Comparison of ENCODE assay signal across 16 cellular contexts in genomic region chr6:133551436-133551835, GRCh38.
DNase-seq lines count a peak whose midpoint lies in the region; ATAC-seq and TF ChIP-seq lines count a peak whose summit lies in the region.
"Had no signal": no experiment of that assay in that cellular context is flagged by ENCODE, and none has a peak within 500 bp of the region (broad histone marks: within the 10 kb centered on the region; RNA-seq: fewer than 3 reads in every experiment).

No MANE protein-coding gene starts in this region.

- H3K27ac Mint-ChIP-seq in CD8-positive, alpha-beta T cell: no peak overlapping the region
- H3K27ac Mint-ChIP-seq: activated CD4-positive, alpha-beta memory T cell treated with anti-CD3 and anti-CD28 coated beads for 36 hours; activated T-helper 1 cell treated with anti-CD3 and anti-CD28 coated beads, Interleukin-12 subunit alpha, Interleukin-12 subunit beta, Interleukin-2, Interleukin-4 antibody, amounts not matched to agents 30 ng/mL and 10 ng/mL and 1 ng/mL, durations not matched to agents 14 hours and 24 hours and 36 hours; CD4-positive, alpha-beta memory T cell; naive B cell had no signal

- H3K27me3 ChIP-seq in SK-N-SH (ENCODE audit: insufficient read depth) (no peaks in the 10 kb centered on the region), left ventricle myocardium inferior (ENCODE audit: low read depth) (no peaks in the 10 kb centered on the region), stomach (no peaks in the 10 kb centered on the region), Peyer's patch (no peaks in the 10 kb centered on the region)
- H3K27me3 ChIP-seq in CD8-positive, alpha-beta T cell (ENCODE audit: insufficient read depth, low read length): no peaks in the 10 kb centered on the region

- H3K4me3 Mint-ChIP-seq in CD8-positive, alpha-beta T cell: no peak overlapping the region
- H3K4me3 Mint-ChIP-seq: activated CD4-positive, alpha-beta memory T cell treated with anti-CD3 and anti-CD28 coated beads for 36 hours; activated T-helper 1 cell treated with anti-CD3 and anti-CD28 coated beads, Interleukin-12 subunit alpha, Interleukin-12 subunit beta, Interleukin-2, Interleukin-4 antibody, amounts not matched to agents 30 ng/mL and 10 ng/mL and 1 ng/mL, durations not matched to agents 14 hours and 24 hours and 36 hours; CD4-positive, alpha-beta memory T cell; naive B cell had no signal

- 0 out of 4 replicates have a peak, but pooled peaks cover 0 to 5% of the 10 kb centered on the region in 2 experiments for H3K4me1 ChIP-seq in SK-N-SH (ENCODE audit: control insufficient read depth in 1 of 2, insufficient read depth in 2 of 2, low read depth in 1 of 2, low read length in 1 of 2)
- peaks cover 30% of the 10 kb centered on the region for H3K4me1 ChIP-seq in left ventricle myocardium inferior
- H3K4me1 ChIP-seq in stomach: peaks cover 4 to 28% (median 20%) of the 10 kb centered on the region in 4 donors
- no peaks in the 10 kb centered on the region for H3K4me1 ChIP-seq in Peyer's patch
- H3K4me1 ChIP-seq in CD8-positive, alpha-beta T cell (ENCODE audit: insufficient read depth, low read length): no peaks in the 10 kb centered on the region

- H3K9me3 Mint-ChIP-seq in CD8-positive, alpha-beta T cell: no peaks in the 10 kb centered on the region
- H3K9me3 Mint-ChIP-seq: activated CD4-positive, alpha-beta memory T cell treated with anti-CD3 and anti-CD28 coated beads for 36 hours; activated T-helper 1 cell treated with anti-CD3 and anti-CD28 coated beads, Interleukin-12 subunit alpha, Interleukin-12 subunit beta, Interleukin-2, Interleukin-4 antibody, amounts not matched to agents 30 ng/mL and 10 ng/mL and 1 ng/mL, durations not matched to agents 14 hours and 24 hours and 36 hours; CD4-positive, alpha-beta memory T cell had no signal

- intact Hi-C loops in left ventricle myocardium inferior (cut with micrococcal nuclease) (loop anchor here (5.0 kb wide), 1 partner anchor 719 kb away; no protein-coding TSS in a partner anchor), stomach (cut with DNase I; ENCODE audit: low total_unique reads) (loop anchor here (10.0 kb wide), 1 partner anchor 367 kb away; no protein-coding TSS in a partner anchor)
- intact Hi-C loops in CD8-positive, alpha-beta T cell (cut with DNase I, micrococcal nuclease): loop anchor here in 1 of 2 experiments (5.0 kb wide), 1 partner anchor 884 kb away; no protein-coding TSS in a partner anchor

- DNase-seq in HCEC 1CT: peak; percentile 43
- DNase-seq in SK-N-SH: no peak
- no peak for DNase-seq in left ventricle myocardium inferior
- DNase-seq in stomach: no peak
- DNase-seq in germinal center (ENCODE audit: low spot score): no peak
- DNase-seq in Peyer's patch: no peak
- no peak for DNase-seq in CD8-positive, alpha-beta T cell
- DNase-seq: activated CD4-positive, alpha-beta memory T cell treated with anti-CD3 and anti-CD28 coated beads for 36 hours; CD4-positive, alpha-beta memory T cell; dermis blood vessel endothelial cell; naive B cell; NCI-H1436; NCI-H345; substantia nigra had no signal

- ATAC-seq in CD8-positive, alpha-beta T cell: no peak
- ATAC-seq: left lobe of liver had no signal

- no peak overlapping the region for H3K4me3 ChIP-seq in SK-N-SH (ENCODE audit: low read depth in 2 of 2, low read length in 1 of 2)
- no peak overlapping the region for H3K4me3 ChIP-seq in left ventricle myocardium inferior
- no peak overlapping the region for H3K4me3 ChIP-seq in stomach
- H3K4me3 ChIP-seq in Peyer's patch: no peak overlapping the region
- H3K4me3 ChIP-seq in CD8-positive, alpha-beta T cell (ENCODE audit: low read depth, low read length): no peak overlapping the region

- H3K4me1 Mint-ChIP-seq in CD8-positive, alpha-beta T cell (ENCODE audit: low read depth): no peaks in the 10 kb centered on the region
- H3K4me1 Mint-ChIP-seq: CD4-positive, alpha-beta memory T cell had no signal

- no peaks in the 10 kb centered on the region for H3K36me3 Mint-ChIP-seq in CD8-positive, alpha-beta T cell
- H3K36me3 Mint-ChIP-seq: activated CD4-positive, alpha-beta memory T cell treated with anti-CD3 and anti-CD28 coated beads for 36 hours; CD4-positive, alpha-beta memory T cell; naive B cell had no signal

- H3K36me3 ChIP-seq in SK-N-SH (replicated peaks in 1 of 2; ENCODE audit: control insufficient read depth in 1 of 2, insufficient read depth in 2 of 2, low read length in 1 of 2) (no peaks in the 10 kb centered on the region), left ventricle myocardium inferior (no peaks in the 10 kb centered on the region), stomach (no peaks in the 10 kb centered on the region), Peyer's patch (no peaks in the 10 kb centered on the region)
- H3K36me3 ChIP-seq in CD8-positive, alpha-beta T cell (ENCODE audit: insufficient read depth, low read length): no peaks in the 10 kb centered on the region

- POLR2A ChIA-PET in SK-N-SH (lab: Yijun Ruan, JAX): no interaction called here
- POLR2A ChIA-PET in CD8-positive, alpha-beta T cell (lab: Charles Lee): no interaction called here

- no peak for TF ChIP-seq POLR2A in stomach (IDR thresholded peaks at IDR 0.05)
- no peak for TF ChIP-seq POLR2A in Peyer's patch (IDR thresholded peaks at IDR 0.05)

- H3K4me2 ChIP-seq in SK-N-SH: peak overlapping the region; percentile 36; the same call in 1 of the 2 replicates

- CTCF ChIA-PET in SK-N-SH (lab: Yijun Ruan, JAX): interaction anchor here (0.9 to 2.0 kb wide), 6 partner anchors 11 to 1021 kb away, joined by 3 to 10 read pairs (median 4); no protein-coding TSS in a partner anchor
- CTCF ChIA-PET in CD8-positive, alpha-beta T cell (lab: Charles Lee): interaction anchor here (1.2 to 2.1 kb wide), 2 partner anchors 11 to 1021 kb away, joined by 3 to 9 read pairs; no protein-coding TSS in a partner anchor

- WGBS in SK-N-SH (ENCODE audit: low lambda C conversion rate): 6% methylated on average over 3 of the region's 3 CpGs
- 80 to 91% (median 90%) methylated on average over 3 of the region's 3 CpGs for WGBS in stomach, 5 donors

- H3K79me2 ChIP-seq in SK-N-SH (ENCODE audit: insufficient read depth): no peaks in the 10 kb centered on the region

- peaks cover 3% of the 10 kb centered on the region for H3K27me3 Mint-ChIP-seq in CD8-positive, alpha-beta T cell (ENCODE audit: low read depth)
- H3K27me3 Mint-ChIP-seq: activated CD4-positive, alpha-beta memory T cell treated with anti-CD3 and anti-CD28 coated beads for 36 hours had no signal

- H3K27ac ChIP-seq in SK-N-SH (ENCODE audit: low read depth in 2 of 2, low read length in 1 of 2) (no peak overlapping the region), left ventricle myocardium inferior (replicated peaks) (peak overlapping the region; percentile 51), stomach (peak overlapping the region in 3 of 5 donors; percentile 14 to 40 (median 15)), Peyer's patch (peak overlapping the region in 1 of 4 donors; percentile 17)
- no peak overlapping the region for H3K27ac ChIP-seq in CD8-positive, alpha-beta T cell (ENCODE audit: low read depth, low read length)

- no peak overlapping the region for H2AFZ ChIP-seq in SK-N-SH (ENCODE audit: low read depth)

- no peaks in the 10 kb centered on the region for H4K20me1 ChIP-seq in SK-N-SH (ENCODE audit: insufficient read depth)

- no peaks in the 10 kb centered on the region for H3K9me2 ChIP-seq in SK-N-SH

- peaks cover 3% of the 10 kb centered on the region for H3F3A ChIP-seq in SK-N-SH (replicated peaks; ENCODE audit: insufficient read depth)

- H3K9me3 ChIP-seq in SK-N-SH (no peaks in the 10 kb centered on the region), left ventricle myocardium inferior (replicated peaks) (no peaks in the 10 kb centered on the region), stomach (no peaks in the 10 kb centered on the region), Peyer's patch (no peaks in the 10 kb centered on the region)
- H3K9me3 ChIP-seq in CD8-positive, alpha-beta T cell (ENCODE audit: low read length): no peaks in the 10 kb centered on the region

- TF ChIP-seq EP300 in SK-N-SH (IDR thresholded peaks at IDR 0.05; ENCODE audit: borderline replicate concordance in 1 of 2, low read depth in 1 of 2, low read length in 1 of 2) (no peak), stomach (IDR thresholded peaks at IDR 0.05) (no peak)

- no peak overlapping the region for H3K9ac ChIP-seq in SK-N-SH

- TF ChIP-seq CTCF in SK-N-SH (IDR thresholded peaks at IDR 0.05) (no peak), left ventricle myocardium inferior (IDR thresholded peaks at IDR 0.05; ENCODE audit: borderline replicate concordance) (no peak), stomach (IDR thresholded peaks at IDR 0.05) (no peak), Peyer's patch (IDR thresholded peaks at IDR 0.05) (no peak)
- TF ChIP-seq CTCF in CD8-positive, alpha-beta T cell (IDR thresholded peaks at IDR 0.05): no peak

- no peak for TF ChIP-seq RAD21 in SK-N-SH (IDR thresholded peaks at IDR 0.05; ENCODE audit: low read length)

TF ChIP-seq in SK-N-SH, 30 proteins besides CTCF, POLR2A, EP300 and RAD21 (continues in another document):
- TF ChIP-seq NRF1 (IDR thresholded peaks at IDR 0.05; ENCODE audit: low read depth, low read length): no peak
- no peak for TF ChIP-seq GATA2 (CRISPR knock-in tag; IDR thresholded peaks at IDR 0.05)
- no peak for TF ChIP-seq NFIC (IDR thresholded peaks at IDR 0.05; ENCODE audit: borderline replicate concordance)
- TF ChIP-seq EZH2phosphoT487 (IDR thresholded peaks at IDR 0.05; ENCODE audit: borderline replicate concordance, low read depth): no peak
- no peak for TF ChIP-seq RFX5 (IDR thresholded peaks at IDR 0.05; ENCODE audit: low read length)
- no peak for TF ChIP-seq YY1 (IDR thresholded peaks at IDR 0.05; ENCODE audit: low read depth)
- TF ChIP-seq JUND (IDR thresholded peaks at IDR 0.05): no peak
- TF ChIP-seq ELF1 (IDR thresholded peaks at IDR 0.05): no peak
- TF ChIP-seq FOXJ3 (CRISPR knock-in tag; IDR thresholded peaks at IDR 0.05): no peak
- no peak for TF ChIP-seq RCOR1 (IDR thresholded peaks at IDR 0.05; ENCODE audit: low read length)
- TF ChIP-seq POLR2AphosphoS5 (IDR thresholded peaks at IDR 0.05; ENCODE audit: low read depth, low read length): no peak
- TF ChIP-seq CHD2 (IDR thresholded peaks at IDR 0.05; ENCODE audit: low read length, partially characterized antibody): no peak
- no peak for TF ChIP-seq FOSL2 (IDR thresholded peaks at IDR 0.05; ENCODE audit: borderline replicate concordance, low read depth)

Comparison
In these comparisons a context has a peak if more than half of its experiments do, and no peak if none do; other contexts are left out.
1. H3K27ac ChIP-seq: peak in left ventricle myocardium inferior (single experiment) and stomach (3 of 5); none in SK-N-SH (0 of 2) and CD8-positive, alpha-beta T cell (single experiment).